16 cellular contexts compared by ENCODE assay signal in the genomic region with DNA sequence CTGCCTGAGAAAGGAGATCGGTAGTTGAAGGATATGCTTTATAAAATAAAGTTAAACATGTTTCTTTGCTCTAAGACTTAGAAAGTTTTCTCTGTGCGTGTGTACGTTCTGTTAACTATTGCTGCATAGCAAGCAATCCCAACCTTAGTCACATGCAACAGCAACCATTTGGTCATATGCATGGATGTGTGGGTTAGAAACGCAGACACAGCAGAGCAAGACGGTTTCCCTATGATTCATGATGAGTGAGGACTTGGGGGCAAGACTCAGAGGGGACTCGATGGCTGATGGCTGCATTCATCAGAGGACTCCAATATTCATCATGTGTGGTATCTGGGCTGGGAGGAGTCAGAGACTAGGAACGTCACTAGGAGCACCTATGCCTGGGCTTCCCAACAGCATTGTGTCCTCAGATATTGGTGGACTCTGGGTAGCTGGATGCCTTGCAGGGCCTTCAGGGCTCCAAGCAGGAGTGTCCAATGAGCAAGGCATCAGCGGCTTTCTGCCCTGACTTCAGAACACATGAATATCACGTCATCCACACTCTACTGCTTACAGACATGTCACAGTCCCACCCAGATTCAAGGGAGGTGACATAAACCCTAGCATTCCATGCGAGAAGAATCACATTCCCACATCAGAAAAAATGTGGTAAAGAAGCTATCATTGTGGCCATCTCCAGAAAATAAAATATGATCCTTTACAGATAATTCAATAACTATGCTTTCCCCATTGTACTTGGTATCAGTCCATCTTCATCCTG.
"Had no signal": no experiment of that assay in that cellular context is flagged by ENCODE, and none has a peak within 500 bp of the region (broad histone marks: within the 10 kb centered on the region; RNA-seq: fewer than 3 reads in every experiment).

No MANE protein-coding gene starts in this region.

- H3K36me3 ChIP-seq: ascending aorta, tibial artery, vagina had no signal

- H3K27me3 ChIP-seq: ascending aorta, hepatocyte, tibial artery, vagina had no signal

- DNase-seq: activated CD4-positive, alpha-beta T cell treated with anti-CD3 and anti-CD28 coated beads, Interleukin-2, amount 50 U/mL, for 4 hours; activated CD4-positive, CD25-positive, alpha-beta regulatory T cell treated with anti-CD3 and anti-CD28 coated beads, Interleukin-2, amount 50 U/mL, for 72 hours; activated naive CD4-positive, alpha-beta T cell treated with anti-CD3 and anti-CD28 coated beads, Interleukin-2, amount 10 ng/mL, durations not matched to agents 7 days and 5 days; dermis blood vessel endothelial cell; islet precursor cell; psoas muscle; stimulated activated CD4-positive, alpha-beta T cell treated with anti-CD3 and anti-CD28 coated beads, Interleukin-2, amount 100 ng/mL, for 48 hours; T-helper 9 cell; tibial artery had no signal

- H3K9me3 ChIP-seq: ascending aorta, psoas muscle, tibial artery, vagina had no signal

- H3K27me3 Mint-ChIP-seq: activated naive CD4-positive, alpha-beta T cell treated with anti-CD3 and anti-CD28 coated beads, Interleukin-2, amount 10 ng/mL, durations not matched to agents 7 days and 5 days; stimulated activated memory B cell treated with anti-CD40 and anti-IgM and Interleukin-4, amounts not matched to agents 10 μg/mL and 1 μg/mL and 100 μg/mL, for 72 hours had no signal

- H3K4me3 Mint-ChIP-seq: activated naive CD4-positive, alpha-beta T cell treated with anti-CD3 and anti-CD28 coated beads, Interleukin-2, amount 10 ng/mL, durations not matched to agents 7 days and 5 days; neural crest cell; stimulated activated memory B cell treated with anti-CD40 and anti-IgM and Interleukin-4, amounts not matched to agents 10 μg/mL and 1 μg/mL and 100 μg/mL, for 72 hours had no signal

- H3K79me2 ChIP-seq: hepatocyte had no signal

- H3K27ac ChIP-seq: ascending aorta, hepatocyte, psoas muscle, tibial artery, vagina had no signal

- H3K36me3 Mint-ChIP-seq: activated naive CD4-positive, alpha-beta T cell treated with anti-CD3 and anti-CD28 coated beads, Interleukin-2, amount 10 ng/mL, durations not matched to agents 7 days and 5 days; stimulated activated memory B cell treated with anti-CD40 and anti-IgM and Interleukin-4, amounts not matched to agents 10 μg/mL and 1 μg/mL and 100 μg/mL, for 72 hours had no signal

- H3K4me1 ChIP-seq: psoas muscle, vagina had no signal

- H3K4me2 ChIP-seq: hepatocyte had no signal

- ATAC-seq: psoas muscle; stimulated activated memory B cell treated with anti-CD40 and anti-IgM and Interleukin-4, amounts not matched to agents 10 μg/mL and 1 μg/mL and 100 μg/mL, for 72 hours had no signal

- H3K4me3 ChIP-seq: ascending aorta, hepatocyte, lung, psoas muscle, tibial artery, vagina had no signal

- H3K27ac Mint-ChIP-seq: activated naive CD4-positive, alpha-beta T cell treated with anti-CD3 and anti-CD28 coated beads, Interleukin-2, amount 10 ng/mL, durations not matched to agents 7 days and 5 days; activated T-helper 2 cell treated with anti-CD3 and anti-CD28 coated beads, Interferon-gamma antibody, Interleukin-2, Interleukin-4, amounts not matched to agents 10 μg/mL and 5 μg/mL and 100 μg/mL, durations not matched to agents 14 hours and 24 hours and 36 hours; stimulated activated memory B cell treated with anti-CD40 and anti-IgM and Interleukin-4, amounts not matched to agents 10 μg/mL and 1 μg/mL and 100 μg/mL, for 72 hours had no signal

- H3K9me3 Mint-ChIP-seq: neural crest cell; stimulated activated memory B cell treated with anti-CD40 and anti-IgM and Interleukin-4, amounts not matched to agents 10 μg/mL and 1 μg/mL and 100 μg/mL, for 72 hours had no signal

- H3K4me1 Mint-ChIP-seq: activated naive CD4-positive, alpha-beta T cell treated with anti-CD3 and anti-CD28 coated beads, Interleukin-2, amount 10 ng/mL, durations not matched to agents 7 days and 5 days; neural crest cell; stimulated activated memory B cell treated with anti-CD40 and anti-IgM and Interleukin-4, amounts not matched to agents 10 μg/mL and 1 μg/mL and 100 μg/mL, for 72 hours had no signal

- H2AFZ ChIP-seq: hepatocyte had no signal
